ENCODE assay signal across 9 cellular contexts in the genomic region with DNA sequence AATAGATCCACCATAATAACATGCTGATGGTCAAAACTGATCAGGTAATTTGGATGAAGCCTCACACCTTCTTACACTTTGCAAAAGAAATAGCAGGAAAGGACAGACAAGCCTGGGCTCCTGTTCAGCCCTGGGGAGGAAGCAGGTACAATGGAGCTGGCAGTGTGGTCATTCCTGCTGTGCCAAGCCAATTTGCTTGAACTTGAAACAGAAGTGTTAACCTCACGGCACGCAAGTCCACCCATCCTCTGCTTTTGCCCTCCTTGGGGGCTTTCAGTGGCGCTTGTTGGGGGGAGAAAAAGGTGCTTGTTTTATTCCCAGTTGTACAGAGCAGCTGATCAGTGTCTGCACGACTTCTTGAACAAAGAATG. TPM values are rescaled to one million over a fixed set of nuclear protein-coding genes. Genes with fewer than 3 reads are reported as not detected.
DNase-seq lines count a peak whose midpoint lies in the region; ATAC-seq and TF ChIP-seq lines count a peak whose summit lies in the region.
"Had no signal": no experiment of that assay in that cellular context is flagged by ENCODE, and none has a peak within 500 bp of the region (broad histone marks: within the 10 kb centered on the region; RNA-seq: fewer than 3 reads in every experiment).

No MANE protein-coding gene starts in this region.

- H3K4me2 ChIP-seq in neuronal stem cell (ENCODE audit: insufficient read depth, low read length, poor library complexity, severe bottlenecking) = no peak overlapping the region

- no peaks in the 10 kb centered on the region for H3K36me3 ChIP-seq in neuronal stem cell (replicated peaks in 1 of 2; ENCODE audit: control insufficient read depth in 2 of 2, insufficient read depth in 2 of 2, low read length in 2 of 2)

- H2BK12ac ChIP-seq in neuronal stem cell (ENCODE audit: low read length) = no peak overlapping the region

- H3K4me1 ChIP-seq in neuronal stem cell (ENCODE audit: control insufficient read depth in 2 of 2, insufficient read depth in 1 of 2, low read depth in 1 of 2, low read length in 2 of 2) = peaks cover 3 to 5% of the 10 kb centered on the region in 2 donors

- H3K4me3 ChIP-seq in choroid plexus epithelial cell (ENCODE audit: low read depth, low read length) (peak overlapping the region; percentile 8), neuronal stem cell (ENCODE audit: low read length in 2 of 2) (no peak overlapping the region)

- no peak overlapping the region for H3K4me3 Mint-ChIP-seq in activated naive CD4-positive, alpha-beta T cell treated with anti-CD3 and anti-CD28 coated beads, Interleukin-2, amount 10 ng/mL, durations not matched to agents 7 days and 5 days

- H3K9ac ChIP-seq in neuronal stem cell (ENCODE audit: low read depth, low read length, poor library complexity) = no peak overlapping the region

- CTCF ChIA-PET in activated naive CD4-positive, alpha-beta T cell treated with anti-CD3 and anti-CD28 coated beads, Interleukin-2, amount 10 ng/mL, durations not matched to agents 7 days and 5 days (lab: Charles Lee) = interaction anchor here (0.8 to 4.0 kb wide), 16 partner anchors 14 to 283 kb away, joined by 3 to 37 read pairs (median 4); a partner anchor contains a TSS

- H3K27me3 Mint-ChIP-seq in activated naive CD4-positive, alpha-beta T cell treated with anti-CD3 and anti-CD28 coated beads, Interleukin-2, amount 10 ng/mL, durations not matched to agents 7 days and 5 days = peaks cover 34% of the 10 kb centered on the region

- no peak overlapping the region for H2BK15ac ChIP-seq in neuronal stem cell (ENCODE audit: low read length)

- H3K9me3 ChIP-seq in neuronal stem cell (replicated peaks in 1 of 2; ENCODE audit: control insufficient read depth in 2 of 2, insufficient read depth in 1 of 2, low read depth in 1 of 2, low read length in 2 of 2) = no peaks in the 10 kb centered on the region

- H3K27ac ChIP-seq in neuronal stem cell (replicated peaks; ENCODE audit: low read length) = no peak overlapping the region
- H3K27ac ChIP-seq: VCaP had no signal

- no CpG with 5 or more reads among the region's 4 CpGs for WGBS in neuronal stem cell (ENCODE audit: extremely low coverage in 2 of 2, insufficient read length in 2 of 2, insufficient replicate concordance in 1 of 2), 2 donors

- no peak overlapping the region for H3K4ac ChIP-seq in neuronal stem cell (ENCODE audit: low read length)

- no peaks in the 10 kb centered on the region for H3K79me1 ChIP-seq in neuronal stem cell (ENCODE audit: low read depth, low read length)

- no peak overlapping the region for H2BK5ac ChIP-seq in neuronal stem cell (ENCODE audit: low read length)

- no peak for TF ChIP-seq CTCF in choroid plexus epithelial cell (conservative IDR thresholded peaks at IDR 0.05; ENCODE audit: low read depth, low read length)

- peaks cover 10% of the 10 kb centered on the region for H3K4me1 Mint-ChIP-seq in activated naive CD4-positive, alpha-beta T cell treated with anti-CD3 and anti-CD28 coated beads, Interleukin-2, amount 10 ng/mL, durations not matched to agents 7 days and 5 days

- no peaks in the 10 kb centered on the region for H3K9me3 Mint-ChIP-seq in activated naive CD4-positive, alpha-beta T cell treated with anti-CD3 and anti-CD28 coated beads, Interleukin-2, amount 10 ng/mL, durations not matched to agents 7 days and 5 days

- no peak overlapping the region for H2BK120ac ChIP-seq in neuronal stem cell (ENCODE audit: low read depth, low read length)

- peaks cover 0 to 11% (median 0%) of the 10 kb centered on the region in 3 experiments for H3K27me3 ChIP-seq in neuronal stem cell (ENCODE audit: control insufficient read depth in 3 of 3, insufficient read depth in 3 of 3, low read depth in 1 of 3, low read length in 3 of 3)

- peak overlapping the region; percentile 84 for H2AFZ ChIP-seq in neuronal stem cell (ENCODE audit: low read length)

- no peak overlapping the region for H3K23ac ChIP-seq in neuronal stem cell (ENCODE audit: low read depth, low read length, poor library complexity)

- H4K91ac ChIP-seq in neuronal stem cell (ENCODE audit: low read depth, low read length, poor library complexity) = no peak overlapping the region

- H4K8ac ChIP-seq in neuronal stem cell (ENCODE audit: low read depth, low read length) = no peak overlapping the region

- peak; percentile 32 for ATAC-seq in GM19452 (IDR thresholded peaks at IDR 0.05; ENCODE audit: unreplicated experiment)
- peak; percentile 7 for ATAC-seq in HG03469 (IDR thresholded peaks at IDR 0.05; ENCODE audit: unreplicated experiment)
- ATAC-seq in HG02884 (IDR thresholded peaks at IDR 0.05; ENCODE audit: unreplicated experiment) = no peak

- H3K36me3 Mint-ChIP-seq in activated naive CD4-positive, alpha-beta T cell treated with anti-CD3 and anti-CD28 coated beads, Interleukin-2, amount 10 ng/mL, durations not matched to agents 7 days and 5 days = no peaks in the 10 kb centered on the region

- H3K27ac Mint-ChIP-seq in activated naive CD4-positive, alpha-beta T cell treated with anti-CD3 and anti-CD28 coated beads, Interleukin-2, amount 10 ng/mL, durations not matched to agents 7 days and 5 days = no peak overlapping the region

- H3K14ac ChIP-seq in neuronal stem cell (ENCODE audit: low read length) = no peak overlapping the region

- DNase-seq in choroid plexus epithelial cell (ENCODE audit: low read depth) (no peak), neuronal stem cell (ENCODE audit: low spot score) (no peak), AG20443 (ENCODE audit: low spot score) (no peak), ecto neural progenitor cell (ENCODE audit: low spot score) (no peak)
- no peak for DNase-seq in activated naive CD4-positive, alpha-beta T cell treated with anti-CD3 and anti-CD28 coated beads, Interleukin-2, amount 10 ng/mL, durations not matched to agents 7 days and 5 days

- H3K18ac ChIP-seq in neuronal stem cell (ENCODE audit: low read length) = no peak overlapping the region

- no peak overlapping the region for H2AK5ac ChIP-seq in neuronal stem cell (ENCODE audit: low read depth, low read length)

RNA-seq across cellular contexts. Expression of a gene that starts 36.8 kb away (rescaled TPM):
- polyA plus RNA-seq in neuronal stem cell (2013, experiment 1 of 2) = 0.78 TPM
- polyA plus RNA-seq in neuronal stem cell (2013, experiment 2 of 2) = 0.76 TPM

RNA-seq across cellular contexts. Expression of a gene that starts 54.9 kb away (rescaled TPM):
- 0.07 TPM for polyA plus RNA-seq in neuronal stem cell (2013, experiment 1 of 2)
- not detected for polyA plus RNA-seq in neuronal stem cell (2013, experiment 2 of 2)
